In genomic region chr15:89114974-89115373, GRCh38 we compare ENCODE assay signal across 8 cellular contexts. TPM values are rescaled to one million over a fixed set of nuclear protein-coding genes. Genes with fewer than 3 reads are reported as not detected.
DNase-seq lines count a peak whose midpoint lies in the region; ATAC-seq and TF ChIP-seq lines count a peak whose summit lies in the region.

No MANE protein-coding gene starts in this region.

- peak overlapping the region; percentile 81 for H3K27ac ChIP-seq in temporal lobe (ENCODE audit: low read depth, low read length)

- H3K4me1 Mint-ChIP-seq in WTC11 (peaks cover 69% of the 10 kb centered on the region), immature natural killer cell (peaks cover 34 to 81% of the 10 kb centered on the region in 2 donors)
- no peaks in the 10 kb centered on the region for H3K4me1 Mint-ChIP-seq in stimulated activated memory B cell treated with anti-CD40 and anti-IgM and Interleukin-4, amounts not matched to agents 10 μg/mL and 1 μg/mL and 100 μg/mL, for 72 hours

- H3K36me3 Mint-ChIP-seq in WTC11 (peaks cover 12% of the 10 kb centered on the region), immature natural killer cell (peaks cover 20 to 50% (median 39%) of the 10 kb centered on the region in 3 donors)
- H3K36me3 Mint-ChIP-seq in stimulated activated memory B cell treated with anti-CD40 and anti-IgM and Interleukin-4, amounts not matched to agents 10 μg/mL and 1 μg/mL and 100 μg/mL, for 72 hours = peaks cover 41% of the 10 kb centered on the region

- H3K27me3 Mint-ChIP-seq in WTC11 (ENCODE audit: low read depth) (no peaks in the 10 kb centered on the region), immature natural killer cell (ENCODE audit: low read depth in 3 of 3) (peaks cover 0 to 2% (median 1%) of the 10 kb centered on the region in 3 donors)
- no peaks in the 10 kb centered on the region for H3K27me3 Mint-ChIP-seq in stimulated activated memory B cell treated with anti-CD40 and anti-IgM and Interleukin-4, amounts not matched to agents 10 μg/mL and 1 μg/mL and 100 μg/mL, for 72 hours

- H3K27ac Mint-ChIP-seq in WTC11 (peak overlapping the region; percentile 100), immature natural killer cell (peak overlapping the region; percentile 2 to 82 (median 62))
- no peak overlapping the region for H3K27ac Mint-ChIP-seq in stimulated activated memory B cell treated with anti-CD40 and anti-IgM and Interleukin-4, amounts not matched to agents 10 μg/mL and 1 μg/mL and 100 μg/mL, for 72 hours

- POLR2A ChIA-PET in WTC11 (lab: Charles Lee) = interaction anchor here (0.7 to 1.2 kb wide), 4 partner anchors 14 to 27 kb away, joined by 3 to 7 read pairs (median 3); partner anchors contain the start of gene ABHD2

- CTCF ChIA-PET in WTC11 (lab: Charles Lee) = interaction anchor here (0.6 to 3.0 kb wide), 14 partner anchors 9 to 1304 kb away, joined by 3 to 30 read pairs (median 8); partner anchors contain the start of gene ABHD2

- TF ChIP-seq CTCF in WTC11 (IDR thresholded peaks at IDR 0.05) = no peak

- H3K4me3 Mint-ChIP-seq in WTC11 = peak overlapping the region; percentile 51
- no peak overlapping the region for H3K4me3 Mint-ChIP-seq in immature natural killer cell
- no peak overlapping the region for H3K4me3 Mint-ChIP-seq in stimulated activated memory B cell treated with anti-CD40 and anti-IgM and Interleukin-4, amounts not matched to agents 10 μg/mL and 1 μg/mL and 100 μg/mL, for 72 hours

- DNase-seq in DMS153 (lab: John Stamatoyannopoulos, UW) (peak; percentile 56), DMS153 treated with DMSO at 0.1 percent for 48 hours (lab: John Stamatoyannopoulos, UW; ENCODE audit: unreplicated experiment) (no peak), WTC11 (ENCODE audit: low spot score) (no peak), immature natural killer cell (no peak), GOT3 (lab: John Stamatoyannopoulos, UW) (no peak)

- ATAC-seq in WTC11 (peak; percentile 50), HG03095 (IDR thresholded peaks at IDR 0.05; ENCODE audit: unreplicated experiment) (no peak)
- ATAC-seq in stimulated activated memory B cell treated with anti-CD40 and anti-IgM and Interleukin-4, amounts not matched to agents 10 μg/mL and 1 μg/mL and 100 μg/mL, for 72 hours = no peak

- H3K9me3 Mint-ChIP-seq in WTC11 (no peaks in the 10 kb centered on the region), immature natural killer cell (no peaks in the 10 kb centered on the region)
- no peaks in the 10 kb centered on the region for H3K9me3 Mint-ChIP-seq in stimulated activated memory B cell treated with anti-CD40 and anti-IgM and Interleukin-4, amounts not matched to agents 10 μg/mL and 1 μg/mL and 100 μg/mL, for 72 hours

TF ChIP-seq in WTC11, 78 proteins besides CTCF, POLR2A, EP300 and RAD21:
- no peak for TF ChIP-seq NFE2L1 (CRISPR knock-in tag; IDR thresholded peaks at IDR 0.05)
- no peak for TF ChIP-seq NR3C1 (CRISPR knock-in tag; conservative IDR thresholded peaks at IDR 0.05; ENCODE audit: low read depth)
- no peak for TF ChIP-seq CREB1 (CRISPR knock-in tag; IDR thresholded peaks at IDR 0.05)
- no peak for TF ChIP-seq E2F1 (CRISPR knock-in tag; IDR thresholded peaks at IDR 0.05)
- no peak for TF ChIP-seq PRRX2 (CRISPR knock-in tag; IDR thresholded peaks at IDR 0.05)
- no peak for TF ChIP-seq E2F4 (CRISPR knock-in tag; IDR thresholded peaks at IDR 0.05; ENCODE audit: borderline replicate concordance, low read depth)
- TF ChIP-seq OVOL2 (CRISPR knock-in tag; IDR thresholded peaks at IDR 0.05; ENCODE audit: borderline replicate concordance) = no peak
- TF ChIP-seq IRF2 (CRISPR knock-in tag; IDR thresholded peaks at IDR 0.05; ENCODE audit: borderline replicate concordance, low read depth) = no peak
- no peak for TF ChIP-seq KAT7 (CRISPR knock-in tag; IDR thresholded peaks at IDR 0.05; ENCODE audit: borderline replicate concordance)
- no peak for TF ChIP-seq TEAD1 (CRISPR knock-in tag; IDR thresholded peaks at IDR 0.05)
- TF ChIP-seq ZNF512 (CRISPR knock-in tag; IDR thresholded peaks at IDR 0.05; ENCODE audit: borderline replicate concordance) = no peak

RNA-seq across cellular contexts. Expression of gene ABHD2, which starts 26.7 kb away (rescaled TPM):
- total RNA-seq in WTC11 (2021) (26.2 to 29.7 TPM (median 29.5 TPM) in 3 replicates), temporal lobe (51.6 TPM)
- polyA plus RNA-seq in immature natural killer cell = 10 to 100 TPM; 26.9 to 70.6 (median 33.1) TPM
